1 cellular context compared by ENCODE assay signal in the genomic region with DNA sequence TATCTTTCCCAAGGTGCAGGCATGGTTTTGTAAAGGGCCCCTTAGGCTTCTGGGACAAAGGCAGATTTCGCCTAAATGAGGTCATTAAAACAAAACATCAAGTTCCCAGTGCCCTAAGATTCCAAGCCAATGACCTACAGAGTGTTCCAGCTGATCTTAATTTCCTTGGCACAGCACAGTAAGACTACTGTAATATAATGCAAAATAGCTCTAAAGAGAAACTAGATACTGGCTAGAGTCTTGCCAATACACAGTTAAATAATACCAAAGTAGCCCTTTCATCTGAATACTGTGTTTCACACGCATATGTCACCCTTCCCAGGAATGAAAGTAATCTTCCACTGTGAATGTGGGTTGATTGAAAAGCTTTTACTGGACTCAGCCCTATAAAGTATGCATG.
TF ChIP-seq lines count a peak whose summit lies in the region.

No MANE protein-coding gene starts in this region.

TF ChIP-seq in HepG2, 621 proteins besides CTCF, POLR2A, EP300 and RAD21 (continued from another document):
- TF ChIP-seq, protein P1, sequence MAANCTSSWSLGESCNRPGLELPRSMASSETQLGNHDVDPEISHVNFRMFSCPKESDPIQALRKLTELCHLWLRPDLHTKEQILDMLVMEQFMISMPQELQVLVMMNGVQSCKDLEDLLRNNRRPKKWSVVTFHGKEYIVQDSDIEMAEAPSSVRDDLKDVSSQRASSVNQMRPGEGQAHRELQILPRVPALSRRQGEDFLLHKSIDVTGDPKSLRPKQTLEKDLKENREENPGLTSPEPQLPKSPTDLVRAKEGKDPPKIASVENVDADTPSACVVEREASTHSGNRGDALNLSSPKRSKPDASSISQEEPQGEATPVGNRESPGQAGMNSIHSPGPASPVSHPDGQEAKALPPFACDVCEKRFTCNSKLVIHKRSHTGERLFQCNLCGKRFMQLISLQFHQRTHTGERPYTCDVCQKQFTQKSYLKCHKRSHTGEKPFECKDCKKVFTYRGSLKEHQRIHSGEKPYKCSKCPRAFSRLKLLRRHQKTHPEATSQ (CRISPR knock-in tag; IDR thresholded peaks at IDR 0.05; ENCODE audit: borderline replicate concordance), result no peak
- TF ChIP-seq POLR2AphosphoS5 (IDR thresholded peaks at IDR 0.05; ENCODE audit: low read depth, low read length), result no peak
- no peak for TF ChIP-seq NBN (conservative IDR thresholded peaks at IDR 0.05)
- no peak for TF ChIP-seq ZNF30 (CRISPR knock-in tag; IDR thresholded peaks at IDR 0.05)
- TF ChIP-seq ATF1 (CRISPR knock-in tag; IDR thresholded peaks at IDR 0.05), result no peak
- no peak for TF ChIP-seq BCL3 (CRISPR knock-in tag; IDR thresholded peaks at IDR 0.05)
- no peak for TF ChIP-seq ZNF605 (CRISPR knock-in tag; IDR thresholded peaks at IDR 0.05)
- TF ChIP-seq CEBPZ (IDR thresholded peaks at IDR 0.05; ENCODE audit: low read length), result no peak
- no peak for TF ChIP-seq ZFP90 (CRISPR knock-in tag; IDR thresholded peaks at IDR 0.05; ENCODE audit: borderline replicate concordance)
